In genomic region chr11:10601722-10602281, GRCh38 we compare ENCODE assay signal across 17 cellular contexts. TPM values are rescaled to one million over a fixed set of nuclear protein-coding genes. Genes with fewer than 3 reads are reported as not detected.
DNase-seq lines count a peak whose midpoint lies in the region; ATAC-seq and TF ChIP-seq lines count a peak whose summit lies in the region.
"Had no signal": no experiment of that assay in that cellular context is flagged by ENCODE, and none has a peak within 500 bp of the region (broad histone marks: within the 10 kb centered on the region; RNA-seq: fewer than 3 reads in every experiment).

No MANE protein-coding gene starts in this region.

- no peaks in the 10 kb centered on the region for H3K9me3 Mint-ChIP-seq in chondrocyte (ENCODE audit: low read depth)
- H3K9me3 Mint-ChIP-seq: activated T-helper 2 cell treated with anti-CD3 and anti-CD28 coated beads, Interferon-gamma antibody, Interleukin-2, Interleukin-4, amounts not matched to agents 10 μg/mL and 5 μg/mL and 100 μg/mL, durations not matched to agents 14 hours and 24 hours and 36 hours; IgD-negative memory B cell; stimulated activated naive B cell treated with anti-CD40 and anti-IgM and Interleukin-4, amounts not matched to agents 10 μg/mL and 1 μg/mL and 100 μg/mL, for 72 hours had no signal

- H3K4me3 ChIP-seq in rectal smooth muscle tissue (ENCODE audit: low read length), result no peak overlapping the region

- no peak for TF ChIP-seq CTCF in chondrocyte (IDR thresholded peaks at IDR 0.05)

- peak overlapping the region; percentile 49 for H3K27ac Mint-ChIP-seq in chondrocyte (ENCODE audit: unreplicated experiment)
- H3K27ac Mint-ChIP-seq: activated CD8-positive, alpha-beta T cell treated with anti-CD3 and anti-CD28 coated beads, Interleukin-2, amount 10 ng/mL, durations not matched to agents 7 days and 5 days; activated T-helper 2 cell treated with anti-CD3 and anti-CD28 coated beads, Interferon-gamma antibody, Interleukin-2, Interleukin-4, amounts not matched to agents 10 μg/mL and 5 μg/mL and 100 μg/mL, durations not matched to agents 14 hours and 24 hours and 36 hours; stimulated activated naive B cell treated with anti-CD40 and anti-IgM and Interleukin-4, amounts not matched to agents 10 μg/mL and 1 μg/mL and 100 μg/mL, for 72 hours had no signal

- peaks cover 24% of the 10 kb centered on the region for H3K4me1 ChIP-seq in rectal smooth muscle tissue (ENCODE audit: control insufficient read depth, insufficient read depth, low read length)

- no peaks in the 10 kb centered on the region for H3K27me3 ChIP-seq in rectal smooth muscle tissue (ENCODE audit: control insufficient read depth, insufficient read depth, low read length)

- no peak overlapping the region for H3K9ac ChIP-seq in rectal smooth muscle tissue (ENCODE audit: low read length)

- no peak overlapping the region for H3K4me3 Mint-ChIP-seq in chondrocyte (ENCODE audit: unreplicated experiment)
- H3K4me3 Mint-ChIP-seq: activated CD8-positive, alpha-beta T cell treated with anti-CD3 and anti-CD28 coated beads, Interleukin-2, amount 10 ng/mL, durations not matched to agents 7 days and 5 days; stimulated activated naive B cell treated with anti-CD40 and anti-IgM and Interleukin-4, amounts not matched to agents 10 μg/mL and 1 μg/mL and 100 μg/mL, for 72 hours had no signal

- peak; percentile 35 for ATAC-seq in left lobe of liver
- ATAC-seq in GM19452 (IDR thresholded peaks at IDR 0.05; ENCODE audit: unreplicated experiment), result no peak
- ATAC-seq: activated CD8-positive, alpha-beta T cell treated with anti-CD3 and anti-CD28 coated beads, Interleukin-2, amount 10 ng/mL, durations not matched to agents 7 days and 5 days; stimulated activated naive B cell treated with anti-CD40 and anti-IgM and Interleukin-4, amounts not matched to agents 10 μg/mL and 1 μg/mL and 100 μg/mL, for 72 hours had no signal

- no peaks in the 10 kb centered on the region for H3K27me3 Mint-ChIP-seq in chondrocyte (ENCODE audit: low read depth)
- H3K27me3 Mint-ChIP-seq: IgD-negative memory B cell; stimulated activated naive B cell treated with anti-CD40 and anti-IgM and Interleukin-4, amounts not matched to agents 10 μg/mL and 1 μg/mL and 100 μg/mL, for 72 hours had no signal

- H3K36me3 Mint-ChIP-seq in chondrocyte (ENCODE audit: low read depth), result peaks cover 22% of the 10 kb centered on the region

- DNase-seq in CD1c-positive myeloid dendritic cell (ENCODE audit: extremely low spot score), result peak; percentile 66
- DNase-seq in chondrocyte (ENCODE audit: low spot score), result no peak
- DNase-seq in left lobe of liver (ENCODE audit: low spot score), result no peak
- DNase-seq in UCSD-AML1 (lab: John Stamatoyannopoulos, UW; ENCODE audit: unreplicated experiment), result no peak
- no peak for DNase-seq in AML-193 (lab: John Stamatoyannopoulos, UW)
- DNase-seq in stimulated activated CD4-positive, alpha-beta T cell treated with anti-CD3 and anti-CD28 coated beads, Interleukin-4, amount 100 ng/mL, for 1 hour, result no peak
- DNase-seq: activated CD8-positive, alpha-beta T cell treated with anti-CD3 and anti-CD28 coated beads, Interleukin-2, amount 10 ng/mL, durations not matched to agents 7 days and 5 days; anterior cingulate cortex; Calu3; NCI-H1105 treated with DMSO at 0.1 percent for 48 hours; NCI-H345; stimulated activated naive B cell treated with anti-CD40 and anti-IgM and Interleukin-4, amounts not matched to agents 10 μg/mL and 1 μg/mL and 100 μg/mL, for 72 hours had no signal

- H3K27ac ChIP-seq in rectal smooth muscle tissue (ENCODE audit: low read depth, low read length), result peak overlapping the region; percentile 43

- H3K36me3 ChIP-seq in rectal smooth muscle tissue (ENCODE audit: control insufficient read depth, insufficient read depth, low read length), result peaks cover 7% of the 10 kb centered on the region

- peaks cover 63% of the 10 kb centered on the region for H3K4me1 Mint-ChIP-seq in chondrocyte (ENCODE audit: low read depth)

RNA-seq across cellular contexts. Expression of gene LYVE1, which starts 33.3 kb away (rescaled TPM):
- total RNA-seq in chondrocyte, result 1.2 to 5.2 TPM (median 3.5 TPM) in 3 replicates
- total RNA-seq in left lobe of liver, result 25.6 TPM
- total RNA-seq: activated CD8-positive, alpha-beta T cell treated with anti-CD3 and anti-CD28 coated beads, Interleukin-2, amount 10 ng/mL, durations not matched to agents 7 days and 5 days; activated T-helper 2 cell treated with anti-CD3 and anti-CD28 coated beads, Interferon-gamma antibody, Interleukin-2, Interleukin-4, amounts not matched to agents 10 μg/mL and 5 μg/mL and 100 μg/mL, durations not matched to agents 14 hours and 24 hours and 36 hours; Calu3; SK-MEL-5 had no signal
